In the genomic region with DNA sequence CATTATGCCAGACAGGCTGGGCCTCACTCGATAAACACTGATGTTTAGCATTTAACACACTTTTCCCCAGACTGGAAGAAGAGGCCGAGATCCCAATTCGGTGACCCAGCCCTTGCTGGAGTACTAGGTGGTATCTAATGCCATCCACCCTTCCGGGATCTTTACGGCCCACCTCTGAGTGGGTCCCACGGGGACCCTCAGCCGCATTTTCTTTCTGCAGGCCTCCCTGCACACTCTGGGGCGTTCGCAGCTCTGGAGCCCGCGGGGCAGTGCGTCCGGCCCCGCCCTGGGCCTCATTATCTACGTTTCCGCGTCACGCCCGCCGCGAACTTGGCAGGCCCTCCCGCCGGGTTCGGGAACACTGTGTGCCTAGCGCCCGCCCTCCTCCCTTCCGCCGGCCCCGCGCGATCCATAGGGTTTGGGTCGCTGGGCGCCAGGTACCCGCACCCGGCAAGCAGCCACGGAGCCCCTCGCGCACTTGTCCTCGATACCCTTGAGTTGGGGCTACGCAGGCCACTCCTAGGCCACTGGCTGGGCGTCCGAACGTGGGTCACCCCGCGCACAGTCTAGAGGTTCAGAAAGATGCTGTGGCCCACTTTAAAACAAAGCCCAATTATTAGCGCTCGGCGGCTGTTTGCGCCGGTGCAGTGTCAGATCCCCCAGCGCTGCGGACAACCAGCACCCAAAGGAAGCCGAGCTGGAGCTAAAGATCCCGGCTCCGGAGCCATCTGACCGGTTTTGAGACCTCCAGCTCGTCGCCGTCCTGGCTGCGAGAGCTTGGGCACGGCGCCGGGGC, we compare ENCODE assay signal across 8 cellular contexts.
DNase-seq lines count a peak whose midpoint lies in the region; ATAC-seq and TF ChIP-seq lines count a peak whose summit lies in the region.

No MANE protein-coding gene starts in this region.

- H3K79me2 ChIP-seq in ACC112 (ENCODE audit: control insufficient read depth, insufficient read depth, low read length, unreplicated experiment): peaks cover 40% of the 10 kb centered on the region

- H3K27ac ChIP-seq in ACC112 (ENCODE audit: low read depth, low read length) (peak overlapping the region; percentile 95), layer of hippocampus (ENCODE audit: low read depth, low read length) (peak overlapping the region; percentile 96)

- ATAC-seq in activated CD4-positive, CD25-positive, alpha-beta regulatory T cell treated with anti-CD3 and anti-CD28 coated beads, Interleukin-2, amount 50 U/mL, for 24 hours: peak; percentile 65 to 68
- no peak for ATAC-seq in HG03565 (IDR thresholded peaks at IDR 0.05; ENCODE audit: unreplicated experiment)

- H3K27me3 ChIP-seq in ACC112 (ENCODE audit: insufficient read depth, low read length): no peaks in the 10 kb centered on the region
- H3K27me3 ChIP-seq in layer of hippocampus (ENCODE audit: control insufficient read depth, insufficient read depth, low read length): no peaks in the 10 kb centered on the region

- peak overlapping the region; percentile 92 for H2AFZ ChIP-seq in ACC112 (ENCODE audit: low read length, unreplicated experiment)

- TF ChIP-seq RAD21 in Ishikawa (IDR thresholded peaks at IDR 0.05; ENCODE audit: low read depth): no peak

- H3K36me3 ChIP-seq in ACC112 (ENCODE audit: insufficient read depth, low read length): no peaks in the 10 kb centered on the region

- peak overlapping the region; percentile 97 for H3K4me3 ChIP-seq in ACC112 (ENCODE audit: low read depth, low read length)

- TF ChIP-seq EP300 in Ishikawa (IDR thresholded peaks at IDR 0.05; ENCODE audit: borderline replicate concordance): no peak

- DNase-seq in cerebellar cortex (ENCODE audit: low spot score): peak; percentile 68
- peak; percentile 51 to 67 (median 51) for DNase-seq in stimulated activated CD4-positive, alpha-beta T cell treated with anti-CD3 and anti-CD28 coated beads, Interleukin-12 subunit alpha, Interleukin-12 subunit beta, amount 100 ng/mL, for 48 hours (ENCODE audit: low read depth in 2 of 3, low spot score in 1 of 3)
- no peak for DNase-seq in RPMI8226

- H3K4me1 ChIP-seq in ACC112 (ENCODE audit: control insufficient read depth, insufficient read depth, low read length, unreplicated experiment): peaks cover 23% of the 10 kb centered on the region

TF ChIP-seq in Ishikawa, 13 proteins besides CTCF, POLR2A, EP300 and RAD21:
- TF ChIP-seq NFIC (IDR thresholded peaks at IDR 0.05): no peak
- peak; percentile 48 for TF ChIP-seq ZBTB7A (IDR thresholded peaks at IDR 0.05; ENCODE audit: low read depth)
